ENCODE assay signal across 2 cellular contexts in the genomic region with DNA sequence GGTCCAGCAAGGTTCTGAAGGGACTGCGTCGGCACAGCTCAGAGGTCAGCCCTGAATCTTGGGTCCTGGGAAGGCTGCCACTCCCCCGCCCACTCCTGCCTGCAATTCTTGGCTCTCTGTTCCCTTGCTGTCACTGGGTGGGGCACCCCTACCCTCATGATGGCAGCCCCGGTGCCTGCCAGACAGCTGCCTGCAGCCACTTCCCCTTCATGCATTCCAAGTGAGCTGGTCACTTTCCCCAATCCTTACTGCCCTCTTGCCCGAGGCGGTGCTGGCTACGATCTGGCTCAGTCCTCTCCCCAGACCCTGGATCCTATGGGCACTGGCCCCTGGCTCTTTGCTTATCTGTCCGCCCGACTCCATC.
TF ChIP-seq lines count a peak whose summit lies in the region.

No MANE protein-coding gene starts in this region.

TF ChIP-seq in HepG2, 621 proteins besides CTCF, POLR2A, EP300 and RAD21 (continued from another document):
- TF ChIP-seq, protein P1, sequence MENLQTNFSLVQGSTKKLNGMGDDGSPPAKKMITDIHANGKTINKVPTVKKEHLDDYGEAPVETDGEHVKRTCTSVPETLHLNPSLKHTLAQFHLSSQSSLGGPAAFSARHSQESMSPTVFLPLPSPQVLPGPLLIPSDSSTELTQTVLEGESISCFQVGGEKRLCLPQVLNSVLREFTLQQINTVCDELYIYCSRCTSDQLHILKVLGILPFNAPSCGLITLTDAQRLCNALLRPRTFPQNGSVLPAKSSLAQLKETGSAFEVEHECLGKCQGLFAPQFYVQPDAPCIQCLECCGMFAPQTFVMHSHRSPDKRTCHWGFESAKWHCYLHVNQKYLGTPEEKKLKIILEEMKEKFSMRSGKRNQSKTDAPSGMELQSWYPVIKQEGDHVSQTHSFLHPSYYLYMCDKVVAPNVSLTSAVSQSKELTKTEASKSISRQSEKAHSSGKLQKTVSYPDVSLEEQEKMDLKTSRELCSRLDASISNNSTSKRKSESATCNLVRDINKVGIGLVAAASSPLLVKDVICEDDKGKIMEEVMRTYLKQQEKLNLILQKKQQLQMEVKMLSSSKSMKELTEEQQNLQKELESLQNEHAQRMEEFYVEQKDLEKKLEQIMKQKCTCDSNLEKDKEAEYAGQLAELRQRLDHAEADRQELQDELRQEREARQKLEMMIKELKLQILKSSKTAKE (CRISPR knock-in tag; IDR thresholded peaks at IDR 0.05; ENCODE audit: borderline replicate concordance) = no peak
- TF ChIP-seq MTERF4 (CRISPR knock-in tag; IDR thresholded peaks at IDR 0.05) (no peak), HOXD1 (CRISPR knock-in tag; IDR thresholded peaks at IDR 0.05) (no peak), FLYWCH1 (CRISPR knock-in tag; IDR thresholded peaks at IDR 0.05) (no peak), RELA (CRISPR knock-in tag; IDR thresholded peaks at IDR 0.05) (no peak), NR3C1 (CRISPR knock-in tag; IDR thresholded peaks at IDR 0.05) (no peak), ZNF335 (CRISPR knock-in tag; IDR thresholded peaks at IDR 0.05) (no peak), CCAR2 (optimal IDR thresholded peaks at IDR 0.05; ENCODE audit: low read depth, low read length) (no peak), YEATS2 (CRISPR knock-in tag; IDR thresholded peaks at IDR 0.05; ENCODE audit: borderline replicate concordance) (no peak), SMAD3 (CRISPR knock-in tag; IDR thresholded peaks at IDR 0.05) (no peak), ZNF143 (CRISPR knock-in tag; IDR thresholded peaks at IDR 0.05) (no peak), TRIM22 (IDR thresholded peaks at IDR 0.05) (no peak)
- TF ChIP-seq, protein P2, sequence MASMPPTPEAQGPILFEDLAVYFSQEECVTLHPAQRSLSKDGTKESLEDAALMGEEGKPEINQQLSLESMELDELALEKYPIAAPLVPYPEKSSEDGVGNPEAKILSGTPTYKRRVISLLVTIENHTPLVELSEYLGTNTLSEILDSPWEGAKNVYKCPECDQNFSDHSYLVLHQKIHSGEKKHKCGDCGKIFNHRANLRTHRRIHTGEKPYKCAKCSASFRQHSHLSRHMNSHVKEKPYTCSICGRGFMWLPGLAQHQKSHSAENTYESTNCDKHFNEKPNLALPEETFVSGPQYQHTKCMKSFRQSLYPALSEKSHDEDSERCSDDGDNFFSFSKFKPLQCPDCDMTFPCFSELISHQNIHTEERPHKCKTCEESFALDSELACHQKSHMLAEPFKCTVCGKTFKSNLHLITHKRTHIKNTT (CRISPR knock-in tag; IDR thresholded peaks at IDR 0.05) = no peak

TF ChIP-seq in WTC11, 78 proteins besides CTCF, POLR2A, EP300 and RAD21 (continued from another document):
- TF ChIP-seq, protein P3, sequence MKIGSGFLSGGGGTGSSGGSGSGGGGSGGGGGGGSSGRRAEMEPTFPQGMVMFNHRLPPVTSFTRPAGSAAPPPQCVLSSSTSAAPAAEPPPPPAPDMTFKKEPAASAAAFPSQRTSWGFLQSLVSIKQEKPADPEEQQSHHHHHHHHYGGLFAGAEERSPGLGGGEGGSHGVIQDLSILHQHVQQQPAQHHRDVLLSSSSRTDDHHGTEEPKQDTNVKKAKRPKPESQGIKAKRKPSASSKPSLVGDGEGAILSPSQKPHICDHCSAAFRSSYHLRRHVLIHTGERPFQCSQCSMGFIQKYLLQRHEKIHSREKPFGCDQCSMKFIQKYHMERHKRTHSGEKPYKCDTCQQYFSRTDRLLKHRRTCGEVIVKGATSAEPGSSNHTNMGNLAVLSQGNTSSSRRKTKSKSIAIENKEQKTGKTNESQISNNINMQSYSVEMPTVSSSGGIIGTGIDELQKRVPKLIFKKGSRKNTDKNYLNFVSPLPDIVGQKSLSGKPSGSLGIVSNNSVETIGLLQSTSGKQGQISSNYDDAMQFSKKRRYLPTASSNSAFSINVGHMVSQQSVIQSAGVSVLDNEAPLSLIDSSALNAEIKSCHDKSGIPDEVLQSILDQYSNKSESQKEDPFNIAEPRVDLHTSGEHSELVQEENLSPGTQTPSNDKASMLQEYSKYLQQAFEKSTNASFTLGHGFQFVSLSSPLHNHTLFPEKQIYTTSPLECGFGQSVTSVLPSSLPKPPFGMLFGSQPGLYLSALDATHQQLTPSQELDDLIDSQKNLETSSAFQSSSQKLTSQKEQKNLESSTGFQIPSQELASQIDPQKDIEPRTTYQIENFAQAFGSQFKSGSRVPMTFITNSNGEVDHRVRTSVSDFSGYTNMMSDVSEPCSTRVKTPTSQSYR (CRISPR knock-in tag; IDR thresholded peaks at IDR 0.05) = no peak
- TF ChIP-seq, protein P4, sequence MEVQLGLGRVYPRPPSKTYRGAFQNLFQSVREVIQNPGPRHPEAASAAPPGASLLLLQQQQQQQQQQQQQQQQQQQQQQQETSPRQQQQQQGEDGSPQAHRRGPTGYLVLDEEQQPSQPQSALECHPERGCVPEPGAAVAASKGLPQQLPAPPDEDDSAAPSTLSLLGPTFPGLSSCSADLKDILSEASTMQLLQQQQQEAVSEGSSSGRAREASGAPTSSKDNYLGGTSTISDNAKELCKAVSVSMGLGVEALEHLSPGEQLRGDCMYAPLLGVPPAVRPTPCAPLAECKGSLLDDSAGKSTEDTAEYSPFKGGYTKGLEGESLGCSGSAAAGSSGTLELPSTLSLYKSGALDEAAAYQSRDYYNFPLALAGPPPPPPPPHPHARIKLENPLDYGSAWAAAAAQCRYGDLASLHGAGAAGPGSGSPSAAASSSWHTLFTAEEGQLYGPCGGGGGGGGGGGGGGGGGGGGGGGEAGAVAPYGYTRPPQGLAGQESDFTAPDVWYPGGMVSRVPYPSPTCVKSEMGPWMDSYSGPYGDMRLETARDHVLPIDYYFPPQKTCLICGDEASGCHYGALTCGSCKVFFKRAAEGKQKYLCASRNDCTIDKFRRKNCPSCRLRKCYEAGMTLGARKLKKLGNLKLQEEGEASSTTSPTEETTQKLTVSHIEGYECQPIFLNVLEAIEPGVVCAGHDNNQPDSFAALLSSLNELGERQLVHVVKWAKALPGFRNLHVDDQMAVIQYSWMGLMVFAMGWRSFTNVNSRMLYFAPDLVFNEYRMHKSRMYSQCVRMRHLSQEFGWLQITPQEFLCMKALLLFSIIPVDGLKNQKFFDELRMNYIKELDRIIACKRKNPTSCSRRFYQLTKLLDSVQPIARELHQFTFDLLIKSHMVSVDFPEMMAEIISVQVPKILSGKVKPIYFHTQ (CRISPR knock-in tag; IDR thresholded peaks at IDR 0.05) = no peak
- TF ChIP-seq ATF2 (CRISPR knock-in tag; IDR thresholded peaks at IDR 0.05; ENCODE audit: borderline replicate concordance, low read depth) (no peak), TEAD4 (CRISPR knock-in tag; IDR thresholded peaks at IDR 0.05) (no peak), E2F5 (CRISPR knock-in tag; IDR thresholded peaks at IDR 0.05) (no peak)
